In genomic region chr11:103175461-103176129, GRCh38 we compare ENCODE assay signal across 19 cellular contexts.
DNase-seq lines count a peak whose midpoint lies in the region; ATAC-seq, FAIRE-seq and TF ChIP-seq lines count a peak whose summit lies in the region.
"Had no signal": no experiment of that assay in that cellular context is flagged by ENCODE, and none has a peak within 500 bp of the region (broad histone marks: within the 10 kb centered on the region; RNA-seq: fewer than 3 reads in every experiment).

No MANE protein-coding gene starts in this region.

- no peak for TF ChIP-seq POLR2A in body of pancreas (IDR thresholded peaks at IDR 0.05)

- no peak overlapping the region for H3K4me3 Mint-ChIP-seq in immature natural killer cell
- H3K4me3 Mint-ChIP-seq: CD4-positive, alpha-beta memory T cell had no signal

- CTCF ChIA-PET in HEK293 (lab: Yijun Ruan, JAX) = no interaction called here

- peaks cover 4 to 8% (median 4%) of the 10 kb centered on the region in 3 donors for H3K36me3 Mint-ChIP-seq in immature natural killer cell

- TF ChIP-seq CTCF in 22Rv1 (IDR thresholded peaks at IDR 0.05) (no peak), HEK293 (tag by site-specific recombination; IDR thresholded peaks at IDR 0.05) (no peak), body of pancreas (IDR thresholded peaks at IDR 0.05) (no peak)

- ATAC-seq in body of pancreas (peak; percentile 27), GM21737 (IDR thresholded peaks at IDR 0.05; ENCODE audit: unreplicated experiment) (no peak), HG03469 (IDR thresholded peaks at IDR 0.05; ENCODE audit: unreplicated experiment) (no peak)

- no peaks in the 10 kb centered on the region for H3K9me3 Mint-ChIP-seq in immature natural killer cell
- H3K9me3 Mint-ChIP-seq: CD4-positive, alpha-beta memory T cell had no signal

- H3K4me1 Mint-ChIP-seq in immature natural killer cell = no peaks in the 10 kb centered on the region
- H3K4me1 Mint-ChIP-seq: CD4-positive, alpha-beta memory T cell had no signal

- 31 to 51% methylated on average over 2 of the region's 2 CpGs for WGBS in body of pancreas, 2 donors

- FAIRE-seq in islet of Langerhans (lab: Jason Lieb, UNC) = peak; percentile 61
- FAIRE-seq: GM12892, H1 had no signal

- POLR2A ChIA-PET in HEK293 (lab: Yijun Ruan, JAX) = no interaction called here

- DNase-seq in body of pancreas (no peak), MV-4-11 (lab: John Stamatoyannopoulos, UW) (no peak), immature natural killer cell (no peak)
- DNase-seq: C1 segment of cervical spinal cord; Calu3; CD4-positive, alpha-beta memory T cell; COR-L47; DMS53; DMS79 treated with DMSO at 0.1 percent for 48 hours; GM23248; H7; HCEC 1CT had no signal

- H3K4me1 ChIP-seq in HEK293 (ENCODE audit: control insufficient read depth, insufficient read depth, low read length) (no peaks in the 10 kb centered on the region), body of pancreas (no peaks in the 10 kb centered on the region)

- H3K36me3 ChIP-seq in HEK293 (ENCODE audit: control insufficient read depth in 2 of 2, insufficient read depth in 1 of 2, low read length in 2 of 2) (peaks cover 0 to 24% of the 10 kb centered on the region in 2 experiments; a peak in 1 of 3 replicates), body of pancreas (replicated peaks in 1 of 2; ENCODE audit: insufficient read depth in 1 of 2, low read depth in 2 of 2) (peaks cover 0 to 2% of the 10 kb centered on the region in 2 donors)

- H3K9me3 ChIP-seq in HEK293 (ENCODE audit: control insufficient read depth, insufficient read depth, low read depth, low read length) = no peaks in the 10 kb centered on the region
- no peaks in the 10 kb centered on the region for H3K9me3 ChIP-seq in body of pancreas

- H3K4me3 ChIP-seq in HEK293 (ENCODE audit: low read depth, low read length) (no peak overlapping the region), body of pancreas (no peak overlapping the region)
- H3K4me3 ChIP-seq: GM23248 had no signal

- H3K27me3 Mint-ChIP-seq in immature natural killer cell (ENCODE audit: low read depth in 3 of 3) = peaks cover 0 to 2% (median 0%) of the 10 kb centered on the region in 3 donors
- H3K27me3 Mint-ChIP-seq: CD4-positive, alpha-beta memory T cell had no signal

- intact Hi-C loops in body of pancreas (cut with DNase I) = no loop called here

- H3K27ac ChIP-seq in 22Rv1 (0 out of 2 replicates have a peak overlapping the region, but pooled peaks have one; percentile 17), HEK293 (ENCODE audit: extremely low read depth, low read depth, low read length) (no peak overlapping the region), body of pancreas (no peak overlapping the region)
- H3K27ac ChIP-seq: GM23248 had no signal

- H3K27ac Mint-ChIP-seq in immature natural killer cell = no peak overlapping the region
- H3K27ac Mint-ChIP-seq: CD4-positive, alpha-beta memory T cell had no signal

- no peaks in the 10 kb centered on the region for H3K27me3 ChIP-seq in body of pancreas

TF ChIP-seq in HEK293, 187 proteins besides CTCF, POLR2A, EP300 and RAD21:
- TF ChIP-seq ATF2 (tag by site-specific recombination; IDR thresholded peaks at IDR 0.05; ENCODE audit: low read depth) = peak; percentile 57; the same call in 1 of the 2 replicates
- TF ChIP-seq ZNF16 (tag by site-specific recombination; IDR thresholded peaks at IDR 0.05; ENCODE audit: low read depth) = no peak
